Comparison of ENCODE assay signal across 8 cellular contexts in the genomic region with DNA sequence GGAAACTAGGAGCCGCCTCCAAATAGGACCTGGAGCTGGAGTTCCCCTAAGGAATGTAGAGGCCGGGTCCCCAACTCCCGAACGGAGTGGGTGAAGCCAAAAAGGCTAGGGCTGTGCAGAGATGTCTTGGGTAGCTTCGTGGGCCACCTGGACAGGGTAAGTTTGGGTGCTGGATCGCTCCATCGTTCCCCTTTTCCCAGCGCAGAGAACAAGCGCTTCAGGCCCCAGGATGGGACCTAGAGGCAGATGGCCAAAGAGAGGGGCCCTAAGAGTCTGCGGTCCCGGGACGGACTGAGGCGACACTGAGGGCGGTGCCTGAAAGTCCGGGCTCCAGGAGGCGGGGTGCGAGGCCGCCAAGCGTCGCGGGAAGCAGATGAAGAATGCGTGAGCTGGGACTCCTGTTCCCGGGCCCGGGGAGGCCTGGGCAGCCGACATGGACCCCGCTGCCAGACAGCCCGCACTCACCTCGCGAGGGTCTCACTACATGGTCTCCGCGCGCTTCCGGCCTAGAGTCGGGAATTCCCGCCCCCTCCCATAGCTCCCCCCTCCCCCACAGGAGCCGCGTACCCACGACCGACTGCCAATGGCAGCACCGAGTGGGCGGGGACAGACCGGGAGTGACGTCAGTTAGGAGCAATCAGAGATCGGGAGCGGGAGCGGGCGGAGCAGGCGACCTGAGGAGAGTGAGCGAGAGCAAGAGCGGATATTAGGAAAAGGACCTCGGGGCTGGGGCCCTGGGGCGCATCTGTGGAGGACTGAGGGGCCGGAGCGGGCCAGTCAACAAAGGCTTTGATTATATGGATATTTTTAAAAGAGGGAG. TPM values are rescaled to one million over a fixed set of nuclear protein-coding genes. Genes with fewer than 3 reads are reported as not detected.
A peak's percentile ranks its signal among the peaks of the same experiment; 100 is the strongest.
DNase-seq lines count a peak whose midpoint lies in the region; ATAC-seq and TF ChIP-seq lines count a peak whose summit lies in the region.

A gene with protein sequence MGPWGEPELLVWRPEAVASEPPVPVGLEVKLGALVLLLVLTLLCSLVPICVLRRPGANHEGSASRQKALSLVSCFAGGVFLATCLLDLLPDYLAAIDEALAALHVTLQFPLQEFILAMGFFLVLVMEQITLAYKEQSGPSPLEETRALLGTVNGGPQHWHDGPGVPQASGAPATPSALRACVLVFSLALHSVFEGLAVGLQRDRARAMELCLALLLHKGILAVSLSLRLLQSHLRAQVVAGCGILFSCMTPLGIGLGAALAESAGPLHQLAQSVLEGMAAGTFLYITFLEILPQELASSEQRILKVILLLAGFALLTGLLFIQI (minus strand): TSS at position 508 of the 820 bp plus-strand sequence. CDS start 822 bp downstream, outside the sequence.

- no peaks in the 10 kb centered on the region for H3K27me3 ChIP-seq in lower lobe of right lung (ENCODE audit: low read depth)

- peak within 1 kb of the TSS; percentile 96 for H3K27ac ChIP-seq in lower lobe of right lung

- peak within 1 kb of the TSS; percentile 81 for H3K4me3 ChIP-seq in lower lobe of right lung

- peaks cover 67% of the 10 kb centered on the region for H3K4me1 ChIP-seq in lower lobe of right lung

- peaks cover 0 to 2% (median 0%) of the 10 kb centered on the region in 3 donors for H3K27me3 Mint-ChIP-seq in CD14-positive monocyte (ENCODE audit: low read depth in 3 of 3)
- H3K27me3 Mint-ChIP-seq in activated CD8-positive, alpha-beta T cell treated with anti-CD3 and anti-CD28 coated beads, Interleukin-2, amount 10 ng/mL, durations not matched to agents 7 days and 5 days (ENCODE audit: low read depth), result no peaks in the 10 kb centered on the region

- H3K27ac Mint-ChIP-seq in CD14-positive monocyte, result peak within 1 kb of the TSS; percentile 89 to 98 (median 94)
- H3K27ac Mint-ChIP-seq in activated CD8-positive, alpha-beta T cell treated with anti-CD3 and anti-CD28 coated beads, Interleukin-2, amount 10 ng/mL, durations not matched to agents 7 days and 5 days, result peak within 1 kb of the TSS; percentile 76

- H3K4me3 Mint-ChIP-seq in CD14-positive monocyte, result peak within 1 kb of the TSS; percentile 79 to 91
- peak within 1 kb of the TSS; percentile 75 for H3K4me3 Mint-ChIP-seq in activated CD8-positive, alpha-beta T cell treated with anti-CD3 and anti-CD28 coated beads, Interleukin-2, amount 10 ng/mL, durations not matched to agents 7 days and 5 days

- H3K36me3 Mint-ChIP-seq in CD14-positive monocyte, result peaks cover 17 to 31% of the 10 kb centered on the region in 2 donors
- peaks cover 18% of the 10 kb centered on the region for H3K36me3 Mint-ChIP-seq in activated CD8-positive, alpha-beta T cell treated with anti-CD3 and anti-CD28 coated beads, Interleukin-2, amount 10 ng/mL, durations not matched to agents 7 days and 5 days (ENCODE audit: low read depth)

- no peaks in the 10 kb centered on the region for H3K9me3 ChIP-seq in lower lobe of right lung

- CTCF ChIA-PET in activated CD8-positive, alpha-beta T cell treated with anti-CD3 and anti-CD28 coated beads, Interleukin-2, amount 10 ng/mL, durations not matched to agents 7 days and 5 days (lab: Charles Lee), result interaction anchor here (1.3 to 7.4 kb wide), 5 partner anchors 14 to 166 kb away, joined by 4 to 109 read pairs (median 12); partner anchors contain the start of genes DENND4B, GATAD2B, JTB and RAB13

- no peak for TF ChIP-seq CTCF in CD14-positive monocyte (IDR thresholded peaks at IDR 0.05)
- no peak for TF ChIP-seq CTCF in lower lobe of right lung (IDR thresholded peaks at IDR 0.05)

- intact Hi-C loops in CD14-positive monocyte (cut with micrococcal nuclease), result loop anchor here in 1 of 2 donors (2.0 to 5.0 kb wide), 2 partner anchors 16 to 171 kb away; partner anchors contain the start of gene DENND4B
- intact Hi-C loops in lower lobe of right lung (cut with DNase I), result no loop called here

- H3K9me3 Mint-ChIP-seq in CD14-positive monocyte, result peaks cover 0 to 2% (median 0%) of the 10 kb centered on the region in 7 donors
- no peaks in the 10 kb centered on the region for H3K9me3 Mint-ChIP-seq in activated CD8-positive, alpha-beta T cell treated with anti-CD3 and anti-CD28 coated beads, Interleukin-2, amount 10 ng/mL, durations not matched to agents 7 days and 5 days (ENCODE audit: insufficient read depth)

- peak; percentile 94 for DNase-seq in CD14-positive monocyte (ENCODE audit: low spot score)
- peak; percentile 95 for DNase-seq in HT1080 (ENCODE audit: low read depth)
- peak; percentile 94 for DNase-seq in NK-92 treated with Interleukin-12 subunit alpha and Interleukin-12 subunit beta, amount 100 ng/mL, for 24 hours (lab: John Stamatoyannopoulos, UW)
- peak; percentile 96 for DNase-seq in activated CD8-positive, alpha-beta T cell treated with anti-CD3 and anti-CD28 coated beads, Interleukin-2, amount 10 ng/mL, durations not matched to agents 7 days and 5 days
- DNase-seq in ecto neural progenitor cell (ENCODE audit: low spot score), result peak; percentile 98
- peak; percentile 98 for DNase-seq in lower lobe of right lung
- peak; percentile 82 to 89 (median 85) for DNase-seq in stimulated activated CD4-positive, alpha-beta T cell treated with anti-CD3 and anti-CD28 coated beads, TNF-alpha, amount 100 ng/mL, for 1 hour (ENCODE audit: low read depth in 3 of 3, low spot score in 1 of 3)

- ATAC-seq in GM19452 (IDR thresholded peaks at IDR 0.05; ENCODE audit: unreplicated experiment), result peak; percentile 45
- ATAC-seq in activated CD8-positive, alpha-beta T cell treated with anti-CD3 and anti-CD28 coated beads, Interleukin-2, amount 10 ng/mL, durations not matched to agents 7 days and 5 days, result peak; percentile 66
- peak; percentile 89 for ATAC-seq in lower lobe of right lung

- H3K4me1 Mint-ChIP-seq in CD14-positive monocyte, result peaks cover 68% of the 10 kb centered on the region
- H3K4me1 Mint-ChIP-seq in activated CD8-positive, alpha-beta T cell treated with anti-CD3 and anti-CD28 coated beads, Interleukin-2, amount 10 ng/mL, durations not matched to agents 7 days and 5 days (ENCODE audit: low read depth), result peaks cover 68% of the 10 kb centered on the region

- peaks cover 28% of the 10 kb centered on the region for H3K36me3 ChIP-seq in lower lobe of right lung

- POLR2A ChIA-PET in activated CD8-positive, alpha-beta T cell treated with anti-CD3 and anti-CD28 coated beads, Interleukin-2, amount 10 ng/mL, durations not matched to agents 7 days and 5 days (lab: Charles Lee), result interaction anchor here (0.6 to 2.8 kb wide), 13 partner anchors 9 to 329 kb away, joined by 3 to 23 read pairs (median 4); partner anchors contain the start of genes DENND4B, GATAD2B and JTB

RNA-seq across cellular contexts. Expression of the gene that starts here (rescaled TPM):
- polyA plus RNA-seq in CD14-positive monocyte, result 10 to 100 TPM; 82.1 to 83.1 TPM
- total RNA-seq in HT1080 (2014; rRNA removed; shearing (Covaris generic)), result 104 and 126 TPM in 2 replicates
- polyA plus RNA-seq in HT1080 (2015; cell fraction: cytosol; rRNA removed), result 85.1 and 85.5 TPM in 2 replicates
- polyA plus RNA-seq in HT1080 (2015; cell fraction: nucleus; rRNA removed), result 44.6 and 45.3 TPM in 2 replicates
- 10 to 100 TPM; 35.7 to 36.5 TPM for total RNA-seq in activated CD8-positive, alpha-beta T cell treated with anti-CD3 and anti-CD28 coated beads, Interleukin-2, amount 10 ng/mL, durations not matched to agents 7 days and 5 days
- total RNA-seq in lower lobe of right lung, result 98.4 TPM

Comparison
In these comparisons a context has a peak if more than half of its experiments do, and no peak if none do; other contexts are left out.
1. Peak in every context shown above with its lines: DNase-seq, ATAC-seq, H3K4me3 ChIP-seq and H3K27ac ChIP-seq.